23 cellular contexts compared by ENCODE assay signal in the genomic region with DNA sequence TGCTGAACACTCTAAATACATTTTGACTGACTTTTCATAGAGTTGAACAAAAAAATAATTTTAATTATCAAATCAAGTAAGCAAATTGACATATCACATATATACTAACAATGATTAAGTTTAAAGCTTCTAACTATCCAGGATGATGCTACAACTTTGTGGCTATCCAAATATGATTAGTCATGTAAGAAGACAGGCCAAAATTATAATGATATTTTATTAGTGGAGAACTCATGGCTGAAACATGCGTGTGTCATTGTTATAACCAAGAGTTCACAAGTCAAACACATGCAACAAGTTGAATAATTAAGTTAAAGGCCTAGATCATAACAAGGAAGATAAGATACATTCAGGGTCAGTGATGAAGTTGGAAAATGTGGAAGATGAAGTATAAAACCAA.
"Had no signal": no experiment of that assay in that cellular context is flagged by ENCODE, and none has a peak within 500 bp of the region (broad histone marks: within the 10 kb centered on the region; RNA-seq: fewer than 3 reads in every experiment).

No MANE protein-coding gene starts in this region.

- H3K4me3 ChIP-seq: PC-9, Peyer's patch, SJCRH30 had no signal

- ATAC-seq: HepG2, Right ventricle myocardium inferior, SK-N-SH treated with all-trans-retinoic acid at 6 μM for 48 hours had no signal

- H3K36me3 ChIP-seq: Peyer's patch, SJCRH30 had no signal

- H2AFZ ChIP-seq: PC-9 had no signal

- H3K9me3 ChIP-seq: Peyer's patch, SJCRH30 had no signal

- H3K27ac ChIP-seq: PC-9, Peyer's patch, SJCRH30 had no signal

- H3K4me1 ChIP-seq: Peyer's patch, SJCRH30 had no signal

- H3K27me3 ChIP-seq: Peyer's patch, SJCRH30 had no signal

- DNase-seq: IMR-90, Karpas-422, KG1, MM.1S, NCI-H1092 treated with DMSO at 0.1 percent for 48 hours, NCI-H1436, NCI-H187, NCI-H2029, NCI-H2081 treated with DMSO at 0.1 percent for 48 hours, NCI-H2171, NCI-H226, NCI-H446, NCI-H510A, NCI-H524 treated with DMSO at 0.1 percent for 48 hours, NCI-H69, NCI-H774, PC-9, Peyer's patch, SHP77 treated with DMSO at 0.1 percent for 48 hours, SJCRH30 had no signal
